Comparison of ENCODE assay signal across 23 cellular contexts in the genomic region with DNA sequence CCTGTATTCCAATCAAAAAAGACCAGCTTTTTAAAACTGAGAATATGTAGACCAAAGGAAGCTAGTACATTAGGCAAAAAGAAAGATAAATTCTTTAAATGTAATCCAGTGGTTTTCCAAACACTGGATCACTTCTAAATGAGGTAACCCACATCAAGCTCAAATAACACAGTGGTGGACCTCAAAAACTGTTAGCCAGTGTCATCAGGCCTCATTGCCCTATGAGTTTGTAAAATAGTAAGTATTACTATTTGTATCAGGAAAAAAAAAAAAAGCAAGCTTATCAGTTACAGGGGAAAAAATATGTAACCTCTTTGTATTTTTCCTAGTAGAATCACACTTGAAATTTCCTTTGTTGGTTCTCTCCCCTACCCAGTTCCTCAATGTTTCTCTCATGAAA. TPM values are rescaled to one million over a fixed set of nuclear protein-coding genes. Genes with fewer than 3 reads are reported as not detected.
DNase-seq lines count a peak whose midpoint lies in the region; ATAC-seq and TF ChIP-seq lines count a peak whose summit lies in the region.
"Had no signal": no experiment of that assay in that cellular context is flagged by ENCODE, and none has a peak within 500 bp of the region (broad histone marks: within the 10 kb centered on the region; RNA-seq: fewer than 3 reads in every experiment).

No MANE protein-coding gene starts in this region.

- H3K27ac Mint-ChIP-seq in T-helper 1 cell treated with Interleukin-12 subunit alpha and Interleukin-12 subunit beta and Interleukin-4 antibody, amounts not matched to agents 30 μg/mL and 1 μg/mL, for 36 hours: peak overlapping the region; percentile 14
- peak overlapping the region; percentile 2 to 85 for H3K27ac Mint-ChIP-seq in activated naive CD4-positive, alpha-beta T cell treated with anti-CD3 and anti-CD28 coated beads, Interleukin-2, amount 50 U/mL, for 72 hours
- H3K27ac Mint-ChIP-seq in activated T-helper 17 cell treated with anti-CD3 and anti-CD28 coated beads, Interleukin-2, amount 50 U/mL, for 72 hours: peak overlapping the region; percentile 92
- H3K27ac Mint-ChIP-seq: CD14-positive monocyte, HFFc6 had no signal

- H4K20me1 ChIP-seq in smooth muscle cell (ENCODE audit: low read depth): no peaks in the 10 kb centered on the region

- H3K4me3 Mint-ChIP-seq in T-helper 1 cell treated with Interleukin-12 subunit alpha and Interleukin-12 subunit beta and Interleukin-4 antibody, amounts not matched to agents 30 μg/mL and 1 μg/mL, for 36 hours: no peak overlapping the region
- H3K4me3 Mint-ChIP-seq in activated T-helper 17 cell treated with anti-CD3 and anti-CD28 coated beads, Interleukin-2, amount 50 U/mL, for 72 hours: peak overlapping the region; percentile 69
- H3K4me3 Mint-ChIP-seq: CD14-positive monocyte, HFFc6 had no signal

- DNase-seq in T-helper 1 cell (no peak), smooth muscle cell (lab: John Stamatoyannopoulos, UW; ENCODE audit: unreplicated experiment) (no peak), NCI-H446 (lab: John Stamatoyannopoulos, UW) (no peak), heart left ventricle (no peak)
- no peak for DNase-seq in activated naive CD4-positive, alpha-beta T cell treated with anti-CD3 and anti-CD28 coated beads, Interleukin-2, amount 50 U/mL, for 72 hours (ENCODE audit: low spot score in 2 of 2)
- DNase-seq in activated naive CD4-positive, alpha-beta T cell treated with Interleukin-2 at 50 U/mL for 16 hours: no peak
- DNase-seq: AML-193, COR-L47, DMS153, EL, H7, HFFc6, KBM-7, NCI-H1694 treated with DMSO at 0.1 percent for 48 hours, NCI-H510A treated with DMSO at 0.1 percent for 48 hours, NCI-H82, SHP77 had no signal

- H3K4me1 Mint-ChIP-seq in T-helper 1 cell treated with Interleukin-12 subunit alpha and Interleukin-12 subunit beta and Interleukin-4 antibody, amounts not matched to agents 30 μg/mL and 1 μg/mL, for 36 hours (ENCODE audit: low read depth): peaks cover 51% of the 10 kb centered on the region
- H3K4me1 Mint-ChIP-seq in activated T-helper 17 cell treated with anti-CD3 and anti-CD28 coated beads, Interleukin-2, amount 50 U/mL, for 72 hours: peaks cover 24% of the 10 kb centered on the region
- H3K4me1 Mint-ChIP-seq: CD14-positive monocyte had no signal

- peak in 1 of 2 donors; percentile 60 for ATAC-seq in activated naive CD4-positive, alpha-beta T cell treated with anti-CD3 and anti-CD28 coated beads, Interleukin-2, amount 50 U/mL, for 72 hours
- ATAC-seq in activated T-helper 17 cell treated with anti-CD3 and anti-CD28 coated beads, Interleukin-2, amount 50 U/mL, for 72 hours (replicated peaks): peak; percentile 47
- no peak for ATAC-seq in heart left ventricle
- ATAC-seq: GM12878, HepG2 had no signal

- no peak overlapping the region for H3K9ac ChIP-seq in smooth muscle cell (ENCODE audit: low read depth)

- H3K79me2 ChIP-seq in smooth muscle cell (ENCODE audit: low read depth): no peaks in the 10 kb centered on the region

- H3K4me3 ChIP-seq in smooth muscle cell: no peak overlapping the region
- H3K4me3 ChIP-seq in heart left ventricle: no peak overlapping the region
- H3K4me3 ChIP-seq: GM12878 had no signal

- H3K27me3 Mint-ChIP-seq in T-helper 1 cell treated with Interleukin-12 subunit alpha and Interleukin-12 subunit beta and Interleukin-4 antibody, amounts not matched to agents 30 μg/mL and 1 μg/mL, for 36 hours (ENCODE audit: low read depth): no peaks in the 10 kb centered on the region
- H3K27me3 Mint-ChIP-seq in activated T-helper 17 cell treated with anti-CD3 and anti-CD28 coated beads, Interleukin-2, amount 50 U/mL, for 72 hours: no peaks in the 10 kb centered on the region

- intact Hi-C loops in heart left ventricle (cut with DNase I): loop anchor here in 1 of 10 donors (10.0 kb wide), 1 partner anchor 110 kb away; no protein-coding TSS in a partner anchor

- H3K27me3 ChIP-seq in smooth muscle cell (ENCODE audit: low read depth): no peaks in the 10 kb centered on the region
- H3K27me3 ChIP-seq in heart left ventricle: no peaks in the 10 kb centered on the region

- H3K9me3 ChIP-seq in smooth muscle cell (replicated peaks; ENCODE audit: low read depth) (no peaks in the 10 kb centered on the region), heart left ventricle (no peaks in the 10 kb centered on the region)

- peaks cover 68% of the 10 kb centered on the region for H3K36me3 Mint-ChIP-seq in T-helper 1 cell treated with Interleukin-12 subunit alpha and Interleukin-12 subunit beta and Interleukin-4 antibody, amounts not matched to agents 30 μg/mL and 1 μg/mL, for 36 hours (ENCODE audit: low read depth)
- peaks cover 9 to 71% of the 10 kb centered on the region in 2 donors for H3K36me3 Mint-ChIP-seq in activated naive CD4-positive, alpha-beta T cell treated with anti-CD3 and anti-CD28 coated beads, Interleukin-2, amount 50 U/mL, for 72 hours
- H3K36me3 Mint-ChIP-seq in activated T-helper 17 cell treated with anti-CD3 and anti-CD28 coated beads, Interleukin-2, amount 50 U/mL, for 72 hours (ENCODE audit: low read depth): peaks cover 96% of the 10 kb centered on the region

- H3F3A ChIP-seq in smooth muscle cell (ENCODE audit: low read depth): no peaks in the 10 kb centered on the region

- TF ChIP-seq POLR2A in heart left ventricle (IDR thresholded peaks at IDR 0.05): no peak

- no peak overlapping the region for H3K4me2 ChIP-seq in smooth muscle cell

- H3K9me3 Mint-ChIP-seq in T-helper 1 cell treated with Interleukin-12 subunit alpha and Interleukin-12 subunit beta and Interleukin-4 antibody, amounts not matched to agents 30 μg/mL and 1 μg/mL, for 36 hours: no peaks in the 10 kb centered on the region
- H3K9me3 Mint-ChIP-seq in activated naive CD4-positive, alpha-beta T cell treated with anti-CD3 and anti-CD28 coated beads, Interleukin-2, amount 50 U/mL, for 72 hours: no peaks in the 10 kb centered on the region
- no peaks in the 10 kb centered on the region for H3K9me3 Mint-ChIP-seq in activated T-helper 17 cell treated with anti-CD3 and anti-CD28 coated beads, Interleukin-2, amount 50 U/mL, for 72 hours
- H3K9me3 Mint-ChIP-seq: CD14-positive monocyte, HFFc6 had no signal

- no peak overlapping the region for H2AFZ ChIP-seq in smooth muscle cell (ENCODE audit: low read depth)

- H3K4me1 ChIP-seq in smooth muscle cell (ENCODE audit: low read depth) (peaks cover 1% of the 10 kb centered on the region), heart left ventricle (peaks cover 0 to 13% (median 0%) of the 10 kb centered on the region in 12 donors)

- H3K27ac ChIP-seq in smooth muscle cell (ENCODE audit: low read depth) (no peak overlapping the region), heart left ventricle (no peak overlapping the region)
- H3K27ac ChIP-seq: 22Rv1 had no signal

- no peak for TF ChIP-seq CTCF in smooth muscle cell (IDR thresholded peaks at IDR 0.05; ENCODE audit: borderline replicate concordance, insufficient read depth, poor library complexity, severe bottlenecking)
- TF ChIP-seq CTCF in heart left ventricle (IDR thresholded peaks at IDR 0.05): no peak

- peaks cover 38% of the 10 kb centered on the region for H3K36me3 ChIP-seq in smooth muscle cell (ENCODE audit: low read depth)
- peaks cover 0 to 100% (median 88%) of the 10 kb centered on the region in 9 donors for H3K36me3 ChIP-seq in heart left ventricle

RNA-seq across cellular contexts. Expression of gene MTX3, which starts 6.7 kb away (rescaled TPM):
- 10 to 100 TPM; 10.4 to 23.4 TPM for total RNA-seq in activated naive CD4-positive, alpha-beta T cell treated with anti-CD3 and anti-CD28 coated beads, Interleukin-2, amount 50 U/mL, for 72 hours
- 10 to 100 TPM; 25.4 to 35.2 TPM for total RNA-seq in activated T-helper 17 cell treated with anti-CD3 and anti-CD28 coated beads, Interleukin-2, amount 50 U/mL, for 72 hours
- total RNA-seq in smooth muscle cell (17.9 and 20.2 TPM in 2 replicates), heart left ventricle (10 to 100 TPM in 7 of 9 donors, 1 to 10 TPM in 2; 6.2 to 14.4 (median 12.1) TPM)
- polyA plus RNA-seq in smooth muscle cell (2.7 and 4.1 TPM in 2 replicates), heart left ventricle (1 to 10 TPM; 4.2 to 9.0 TPM)

RNA-seq across cellular contexts. Expression of gene THBS4, which starts 50.8 kb away (rescaled TPM):
- total RNA-seq in activated naive CD4-positive, alpha-beta T cell treated with anti-CD3 and anti-CD28 coated beads, Interleukin-2, amount 50 U/mL, for 72 hours: 1 to 10 TPM; 2.0 TPM
- total RNA-seq in activated T-helper 17 cell treated with anti-CD3 and anti-CD28 coated beads, Interleukin-2, amount 50 U/mL, for 72 hours: 1 to 10 TPM; 1.7 to 3.5 TPM
- total RNA-seq in smooth muscle cell (2.9 TPM in 1 of 2 replicates, not detected in the other), heart left ventricle (100 to 1,000 TPM in 4 of 9 donors, 10 to 100 TPM in 5; 46.1 to 266 (median 79.9) TPM)
- polyA plus RNA-seq in smooth muscle cell (0.61 and 0.74 TPM in 2 replicates), heart left ventricle (10 to 100 TPM; 38.6 to 46.2 TPM)
- polyA plus RNA-seq: CD14-positive monocyte had no signal

Comparison
In these comparisons a context has a peak if more than half of its experiments do, and no peak if none do; other contexts are left out.
1. H3K27ac Mint-ChIP-seq: peak in every context shown above with its lines; median percentile 92 in activated T-helper 17 cell treated with anti-CD3 and anti-CD28 coated beads, Interleukin-2, amount 50 U/mL, for 72 hours; 44 in activated naive CD4-positive, alpha-beta T cell treated with anti-CD3 and anti-CD28 coated beads, Interleukin-2, amount 50 U/mL, for 72 hours; 14 in T-helper 1 cell treated with Interleukin-12 subunit alpha and Interleukin-12 subunit beta and Interleukin-4 antibody, amounts not matched to agents 30 μg/mL and 1 μg/mL, for 36 hours.
2. RNA of gene THBS4, which starts 50.8 kb away (total RNA-seq): 46.1 to 266 TPM in heart left ventricle; 1.7 to 3.5 TPM in activated T-helper 17 cell treated with anti-CD3 and anti-CD28 coated beads, Interleukin-2, amount 50 U/mL, for 72 hours, 2.9 TPM in smooth muscle cell and 2.0 TPM in activated naive CD4-positive, alpha-beta T cell treated with anti-CD3 and anti-CD28 coated beads, Interleukin-2, amount 50 U/mL, for 72 hours; every median in the first group is over 10 times any median in the second.